ENCODE assay signal across 11 cellular contexts in the genomic region with DNA sequence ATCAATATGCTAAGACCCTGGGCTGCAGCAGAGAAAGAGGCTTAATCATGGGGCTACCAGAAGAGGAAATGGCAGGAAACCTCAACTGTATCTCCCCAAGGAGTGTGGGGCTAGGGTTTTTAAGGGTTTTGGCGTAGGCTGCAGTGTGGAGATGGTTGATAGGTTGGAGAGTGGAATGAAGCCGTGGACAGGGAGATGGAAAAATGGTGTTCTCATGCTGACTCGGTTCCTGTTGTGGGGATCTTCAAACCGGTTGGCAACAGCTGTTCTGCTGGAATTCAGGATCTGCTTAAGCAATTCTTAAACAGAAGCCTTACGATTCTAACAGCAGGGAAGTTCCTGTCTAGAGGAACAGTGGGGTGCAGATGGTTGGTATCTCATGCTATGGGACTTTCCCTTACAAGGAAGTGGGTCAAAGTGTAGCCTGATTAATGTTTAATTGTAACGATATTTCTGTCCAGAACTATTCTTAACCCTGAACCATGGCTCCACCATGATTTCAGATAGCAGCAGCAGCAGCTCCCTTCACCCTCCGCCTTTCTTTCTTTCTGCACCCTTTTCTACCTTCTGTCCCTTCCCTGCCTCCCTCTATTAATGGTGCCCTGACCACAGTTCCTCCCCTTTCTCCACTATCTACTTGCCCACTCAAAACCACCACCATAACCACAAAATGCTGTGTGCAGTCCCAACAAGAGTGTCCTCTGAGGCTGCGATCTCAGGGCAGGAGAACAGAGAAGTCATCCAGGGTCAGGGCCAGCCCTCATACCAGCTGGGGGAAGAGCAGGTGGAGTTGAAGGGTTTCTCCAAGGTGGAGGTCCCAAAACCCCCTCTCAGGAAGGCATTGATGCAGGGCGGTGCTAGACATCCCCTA. TPM values are rescaled to one million over a fixed set of nuclear protein-coding genes. Genes with fewer than 3 reads are reported as not detected.
A peak's percentile ranks its signal among the peaks of the same experiment; 100 is the strongest.
DNase-seq lines count a peak whose midpoint lies in the region; ATAC-seq, FAIRE-seq and TF ChIP-seq lines count a peak whose summit lies in the region.
"Had no signal": no experiment of that assay in that cellular context is flagged by ENCODE, and none has a peak within 500 bp of the region (broad histone marks: within the 10 kb centered on the region; RNA-seq: fewer than 3 reads in every experiment).

No MANE protein-coding gene starts in this region.

- intact Hi-C loops in kidney (cut with DNase I): no loop called here

- H4K20me1 ChIP-seq in BLaER1 treated with 17β-estradiol and CSF1 and Interleukin-3, amounts not matched to agents 10 nM and 100 nM: peaks cover 0 to 26% (median 0%) of the 10 kb centered on the region in 11 experiments; a peak in 2 of 22 replicates
- H4K20me1 ChIP-seq in OCI-LY3 (ENCODE audit: insufficient read depth, low read length): no peaks in the 10 kb centered on the region

- no peaks in the 10 kb centered on the region for H3K9me3 ChIP-seq in BLaER1 treated with 17β-estradiol and CSF1 and Interleukin-3, amounts not matched to agents 10 nM and 100 nM (replicated peaks in 1 of 11)
- H3K9me3 ChIP-seq in OCI-LY3 (ENCODE audit: insufficient read depth, low read length) (no peaks in the 10 kb centered on the region), kidney (ENCODE audit: control insufficient read depth in 1 of 2, low read length in 2 of 2) (no peaks in the 10 kb centered on the region)
- H3K9me3 ChIP-seq: adrenal gland had no signal

- peak; percentile 40 for ATAC-seq in GM19025 (IDR thresholded peaks at IDR 0.05; ENCODE audit: low read depth, unreplicated experiment)

- TF ChIP-seq CTCF in OCI-LY3 (IDR thresholded peaks at IDR 0.05; ENCODE audit: low read depth, low read length) (no peak), kidney (IDR thresholded peaks at IDR 0.05; ENCODE audit: borderline replicate concordance, extremely low read depth, insufficient read depth) (no peak)

- H3K27me3 ChIP-seq in BLaER1 treated with 17β-estradiol and CSF1 and Interleukin-3, amounts not matched to agents 10 nM and 100 nM: peaks cover 0 to 33% (median 4%) of the 10 kb centered on the region in 11 experiments; a peak in 6 of 22 replicates
- H3K27me3 ChIP-seq in OCI-LY3 (ENCODE audit: low read depth, low read length): no peaks in the 10 kb centered on the region
- H3K27me3 ChIP-seq: adrenal gland had no signal

- FAIRE-seq in kidney (lab: Jason Lieb, UNC): no peak

- 0 out of 22 replicates have a peak overlapping the region, but pooled peaks of 3 of the 11 experiments have one; percentile 11 to 18 (median 13) for H3K9ac ChIP-seq in BLaER1 treated with 17β-estradiol and CSF1 and Interleukin-3, amounts not matched to agents 10 nM and 100 nM
- peak overlapping the region; percentile 67 for H3K9ac ChIP-seq in OCI-LY3 (ENCODE audit: low read length)
- no peak overlapping the region for H3K9ac ChIP-seq in kidney (ENCODE audit: low read length in 2 of 2)

- peak overlapping the region in 5 of 11 experiments; percentile 21 to 59 (median 38); a peak in 10 of 22 replicates for H3K27ac ChIP-seq in BLaER1 treated with 17β-estradiol and CSF1 and Interleukin-3, amounts not matched to agents 10 nM and 100 nM
- H3K27ac ChIP-seq in OCI-LY3 (ENCODE audit: low read length) (peak overlapping the region; percentile 100), kidney (ENCODE audit: low read depth in 2 of 2, low read length in 2 of 2) (no peak overlapping the region)
- H3K27ac ChIP-seq: adrenal gland had no signal

- H3K4me3 ChIP-seq in BLaER1 treated with 17β-estradiol and CSF1 and Interleukin-3, amounts not matched to agents 10 nM and 100 nM: peak overlapping the region in 5 of 10 experiments; percentile 4 to 36 (median 19); a peak in 5 of 20 replicates
- peak overlapping the region; percentile 64 for H3K4me3 ChIP-seq in OCI-LY3 (ENCODE audit: low read length)
- no peak overlapping the region for H3K4me3 ChIP-seq in kidney (ENCODE audit: low read length in 2 of 2)
- H3K4me3 ChIP-seq: adrenal gland, lung had no signal

- H3K4me1 ChIP-seq in BLaER1 treated with 17β-estradiol and CSF1 and Interleukin-3, amounts not matched to agents 10 nM and 100 nM: peaks cover 61 to 84% (median 73%) of the 10 kb centered on the region in 10 experiments
- H3K4me1 ChIP-seq in OCI-LY3 (ENCODE audit: low read length): peaks cover 96% of the 10 kb centered on the region
- H3K4me1 ChIP-seq in kidney (ENCODE audit: control insufficient read depth in 1 of 2, insufficient read depth in 1 of 2, low read depth in 1 of 2, low read length in 2 of 2): peaks cover 21% of the 10 kb centered on the region in 2 donors
- H3K4me1 ChIP-seq: adrenal gland had no signal

- H3K79me2 ChIP-seq in OCI-LY3 (ENCODE audit: low read length): no peaks in the 10 kb centered on the region

- H2AFZ ChIP-seq in OCI-LY3 (ENCODE audit: low read depth, low read length): no peak overlapping the region

- H3K36me3 ChIP-seq in BLaER1 treated with 17β-estradiol and CSF1 and Interleukin-3, amounts not matched to agents 10 nM and 100 nM: no peaks in the 10 kb centered on the region
- H3K36me3 ChIP-seq in OCI-LY3 (replicated peaks; ENCODE audit: low read depth, low read length) (peaks cover 3% of the 10 kb centered on the region), kidney (ENCODE audit: control insufficient read depth in 1 of 2, insufficient read depth in 2 of 2, low read length in 2 of 2) (no peaks in the 10 kb centered on the region)
- H3K36me3 ChIP-seq: adrenal gland had no signal

- DNase-seq in glomerular visceral epithelial cell (ENCODE audit: extremely low spot score) (peak; percentile 33), DMS114 treated with DMSO at 0.1 percent for 48 hours (lab: John Stamatoyannopoulos, UW; ENCODE audit: unreplicated experiment) (no peak), kidney (no peak), putamen (ENCODE audit: low spot score) (no peak), SHP77 treated with DMSO at 0.1 percent for 48 hours (lab: John Stamatoyannopoulos, UW) (no peak)
- DNase-seq: NCI-H1436 had no signal

- H3K4me2 ChIP-seq in BLaER1 treated with 17β-estradiol and CSF1 and Interleukin-3, amounts not matched to agents 10 nM and 100 nM: peak overlapping the region; percentile 78 to 95 (median 90)
- H3K4me2 ChIP-seq in OCI-LY3 (ENCODE audit: low read length): peak overlapping the region; percentile 81

RNA-seq across cellular contexts. Expression of a gene that starts 30.8 kb away (rescaled TPM):
- 12.0 TPM for total RNA-seq in kidney
- polyA plus RNA-seq in kidney (ENCODE audit: insufficient read depth, low read depth, low replicate concordance): 13.0 TPM

RNA-seq across cellular contexts. Expression of a gene that starts 48.4 kb away (rescaled TPM):
- total RNA-seq in kidney: 21.8 TPM
- polyA plus RNA-seq in kidney (ENCODE audit: insufficient read depth, low read depth, low replicate concordance): 3.4 TPM
